Comparison of ENCODE assay signal across 38 cellular contexts in genomic region chr2:118932949-118933348, GRCh38. TPM values are rescaled to one million over a fixed set of nuclear protein-coding genes. Genes with fewer than 3 reads are reported as not detected.
"Had no signal": no experiment of that assay in that cellular context is flagged by ENCODE, and none has a peak within 500 bp of the region (broad histone marks: within the 10 kb centered on the region; RNA-seq: fewer than 3 reads in every experiment).

No MANE protein-coding gene starts in this region.

- DNase-seq: Karpas-422, Kasumi-1, MG63, MM.1S, MV-4-11, NCI-H1048, NCI-H1092, NCI-H1092 treated with DMSO at 0.1 percent for 48 hours, NCI-H1105, NCI-H1105 treated with DMSO at 0.1 percent for 48 hours, NCI-H1417, NCI-H1417 treated with DMSO at 0.1 percent for 48 hours, NCI-H1436, NCI-H1436 treated with DMSO at 0.1 percent for 48 hours, NCI-H146, NCI-H1694, NCI-H1694 treated with DMSO at 0.1 percent for 48 hours, NCI-H187, NCI-H187 treated with DMSO at 0.1 percent for 48 hours, NCI-H1930, NCI-H2029, NCI-H2029 treated with DMSO at 0.1 percent for 48 hours, NCI-H2081, NCI-H2081 treated with DMSO at 0.1 percent for 48 hours, NCI-H2107, NCI-H2171, NCI-H2171 treated with DMSO at 0.1 percent for 48 hours, NCI-H2227 treated with DMSO at 0.1 percent for 48 hours, NCI-H226, NCI-H345, NCI-H446, NCI-H446 treated with DMSO at 0.1 percent for 48 hours, NCI-H510A, NCI-H510A treated with DMSO at 0.1 percent for 48 hours, NCI-H524 had no signal

- H3K36me3 ChIP-seq: MG63 had no signal

- H3K27me3 ChIP-seq: MG63 had no signal

- H3K4me3 ChIP-seq: MG63 had no signal

RNA-seq across cellular contexts. Expression of gene MARCO, which starts 9.0 kb away (rescaled TPM):
- total RNA-seq: LHCN-M2, M059J, NCI-H460 had no signal
